Comparison of ENCODE assay signal across 19 cellular contexts in the genomic region with DNA sequence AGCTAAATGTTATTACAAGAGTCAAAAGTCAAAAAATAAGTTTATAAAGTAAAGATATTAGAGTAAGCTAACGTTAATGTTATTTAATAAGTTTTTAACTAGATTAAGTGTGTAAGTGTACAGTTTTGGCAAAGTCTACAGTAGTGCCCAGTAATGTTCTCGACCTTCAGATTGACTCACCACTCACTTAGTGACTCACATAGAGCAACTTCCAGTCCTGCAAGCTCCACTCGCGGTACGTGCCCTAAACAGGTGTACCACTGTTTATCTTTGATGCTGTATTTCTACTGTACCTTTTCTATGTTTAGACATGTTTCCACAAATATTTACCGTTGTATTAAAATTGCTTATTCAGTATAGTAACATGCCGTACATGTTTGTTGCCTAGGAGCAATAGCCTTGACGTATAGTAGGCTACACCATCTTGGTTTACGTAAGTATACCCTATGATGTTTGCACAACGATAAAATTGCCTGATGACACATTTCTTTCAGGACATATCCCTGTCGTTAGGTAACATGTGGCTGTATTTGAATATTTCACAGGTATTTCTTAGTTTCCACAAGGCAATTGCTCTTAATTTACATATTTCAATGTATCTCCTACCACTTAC.
DNase-seq lines count a peak whose midpoint lies in the region; ATAC-seq, FAIRE-seq and TF ChIP-seq lines count a peak whose summit lies in the region.
"Had no signal": no experiment of that assay in that cellular context is flagged by ENCODE, and none has a peak within 500 bp of the region (broad histone marks: within the 10 kb centered on the region; RNA-seq: fewer than 3 reads in every experiment).

No MANE protein-coding gene starts in this region.

- H3K27me3 ChIP-seq in Panc1 (ENCODE audit: control insufficient read depth, insufficient read depth, low read length): no peaks in the 10 kb centered on the region
- H3K27me3 ChIP-seq in bronchial epithelial cell (ENCODE audit: control insufficient read depth, insufficient read depth, low read length): no peaks in the 10 kb centered on the region

- H3K4me3 Mint-ChIP-seq in activated naive CD8-positive, alpha-beta T cell treated with anti-CD3 and anti-CD28 coated beads for 36 hours: no peak overlapping the region
- H3K4me3 Mint-ChIP-seq: CD4-positive, alpha-beta T cell had no signal

- FAIRE-seq in bronchial epithelial cell (lab: Jason Lieb, UNC): no peak
- FAIRE-seq: A549, H1 had no signal

- no peak overlapping the region for H3K4me3 ChIP-seq in Panc1 (ENCODE audit: low read depth in 2 of 2, low read length in 2 of 2)
- no peak overlapping the region for H3K4me3 ChIP-seq in bronchial epithelial cell (ENCODE audit: low read depth, low read length)
- H3K4me3 ChIP-seq: A549 had no signal

- peaks cover 5% of the 10 kb centered on the region for H3K9me3 Mint-ChIP-seq in activated naive CD8-positive, alpha-beta T cell treated with anti-CD3 and anti-CD28 coated beads for 36 hours

- H3K27me3 Mint-ChIP-seq in activated naive CD8-positive, alpha-beta T cell treated with anti-CD3 and anti-CD28 coated beads for 36 hours: no peaks in the 10 kb centered on the region
- H3K27me3 Mint-ChIP-seq: CD4-positive, alpha-beta T cell had no signal

- CTCF ChIA-PET in Panc1 (lab: Charles Lee): no interaction called here

- no peak overlapping the region for H3K27ac ChIP-seq in Panc1 (ENCODE audit: low read length)
- H3K27ac ChIP-seq: A549 had no signal

- no peak overlapping the region for H3K27ac Mint-ChIP-seq in activated naive CD8-positive, alpha-beta T cell treated with anti-CD3 and anti-CD28 coated beads for 36 hours
- H3K27ac Mint-ChIP-seq: CD4-positive, alpha-beta T cell had no signal

- H3K9me3 ChIP-seq in Panc1 (ENCODE audit: control insufficient read depth, insufficient read depth, low read depth, low read length): no peaks in the 10 kb centered on the region
- H3K9me3 ChIP-seq: A549, Caco-2 had no signal

- H3K4me1 ChIP-seq in Panc1 (ENCODE audit: control insufficient read depth, insufficient read depth, low read length): no peaks in the 10 kb centered on the region
- H3K4me1 ChIP-seq: A549, Caco-2 had no signal

- ATAC-seq in Panc1: no peak
- ATAC-seq: A549 had no signal

- no peaks in the 10 kb centered on the region for H3K36me3 Mint-ChIP-seq in activated naive CD8-positive, alpha-beta T cell treated with anti-CD3 and anti-CD28 coated beads for 36 hours

- BruUV-seq in Panc1 (replicated peaks; lab: Mats Ljungman, UMichigan): no TSS peak

- H3K36me3 ChIP-seq in Panc1 (ENCODE audit: control insufficient read depth, insufficient read depth, low read length) (no peaks in the 10 kb centered on the region), bronchial epithelial cell (ENCODE audit: control insufficient read depth, insufficient read depth, low read length) (no peaks in the 10 kb centered on the region)

- in situ Hi-C loops in Panc1 (cut with HindIII; ENCODE audit: low pct_unique_long_range_greater_than_20kb, low sequenced_read_pairs): no loop called here

- no peaks in the 10 kb centered on the region for H3K4me1 Mint-ChIP-seq in activated naive CD8-positive, alpha-beta T cell treated with anti-CD3 and anti-CD28 coated beads for 36 hours

- POLR2A ChIA-PET in Panc1 (lab: Charles Lee): no interaction called here

- TF ChIP-seq CTCF in Panc1 (IDR thresholded peaks at IDR 0.05) (no peak), bronchial epithelial cell (IDR thresholded peaks at IDR 0.05; ENCODE audit: insufficient read depth, low read length, severe bottlenecking) (no peak)

- DNase-seq in ELR (ENCODE audit: low read depth) (peak; percentile 0), Panc1 (ENCODE audit: low read depth, low spot score) (peak; percentile 4), bronchial epithelial cell (ENCODE audit: low read depth) (peak; percentile 73), iris pigment epithelial cell (ENCODE audit: low read depth) (peak; percentile 1), NCI-H226 (no peak), RPMI8226 (no peak)
- no peak for DNase-seq in activated naive CD8-positive, alpha-beta T cell treated with anti-CD3 and anti-CD28 coated beads for 36 hours
- DNase-seq: Caco-2; CD4-positive, alpha-beta T cell; DMS153; MM.1S; NCI-H1092; NCI-H1436 treated with DMSO at 0.1 percent for 48 hours; NCI-H2029 treated with DMSO at 0.1 percent for 48 hours; NCI-H2171; NCI-H446 treated with DMSO at 0.1 percent for 48 hours; NCI-H69 had no signal

- intact Hi-C loops in Panc1 (cut with micrococcal nuclease; ENCODE audit: unreplicated experiment): no loop called here

Comparison
In these comparisons a context has a peak if more than half of its experiments do, and no peak if none do; other contexts are left out.
1. DNase-seq: peak in ELR (single experiment), Panc1 (single experiment), bronchial epithelial cell (single experiment) and iris pigment epithelial cell (single experiment); none in NCI-H226 (single experiment), RPMI8226 (single experiment) and activated naive CD8-positive, alpha-beta T cell treated with anti-CD3 and anti-CD28 coated beads for 36 hours (single experiment).